ENCODE assay signal across 9 cellular contexts in genomic region chr6:166253277-166254229, GRCh38. TPM values are rescaled to one million over a fixed set of nuclear protein-coding genes. Genes with fewer than 3 reads are reported as not detected.
DNase-seq lines count a peak whose midpoint lies in the region; ATAC-seq and TF ChIP-seq lines count a peak whose summit lies in the region.
"Had no signal": no experiment of that assay in that cellular context is flagged by ENCODE, and none has a peak within 500 bp of the region (broad histone marks: within the 10 kb centered on the region; RNA-seq: fewer than 3 reads in every experiment).

No MANE protein-coding gene starts in this region.

- peaks cover 48% of the 10 kb centered on the region for H3K27me3 ChIP-seq in A673 (replicated peaks; ENCODE audit: insufficient read depth, low read depth, low read length, poor library complexity)
- H3K27me3 ChIP-seq in H9 (ENCODE audit: insufficient read depth, low read length) = peaks cover 19% of the 10 kb centered on the region; the same call in 1 of the 2 replicates
- peaks cover 0 to 60% (median 27%) of the 10 kb centered on the region in 9 donors for H3K27me3 ChIP-seq in heart left ventricle
- peaks cover 20 to 36% (median 23%) of the 10 kb centered on the region in 3 donors for H3K27me3 ChIP-seq in gastrocnemius medialis

- H2AFZ ChIP-seq in H9 (ENCODE audit: low read length) = no peak overlapping the region

- no TSS peak for BruUV-seq in A673 (replicated peaks; lab: Mats Ljungman, UMichigan)

- H4K8ac ChIP-seq in H9 (replicated peaks; ENCODE audit: insufficient read length, low read depth, low read length) = no peak overlapping the region

- no peak for TF ChIP-seq POLR2A in heart left ventricle (IDR thresholded peaks at IDR 0.05)
- no peak for TF ChIP-seq POLR2A in gastrocnemius medialis (IDR thresholded peaks at IDR 0.05)

- H3K56ac ChIP-seq in H9 (ENCODE audit: insufficient read length, low read depth, low read length) = no peak overlapping the region

- H3K23me2 ChIP-seq in H9 (ENCODE audit: insufficient read length, low read depth, low read length, poor library complexity, severe bottlenecking) = peaks cover 5% of the 10 kb centered on the region

- H3K9me3 ChIP-seq in A673 (ENCODE audit: low read depth, low read length, poor library complexity, severe bottlenecking) (no peaks in the 10 kb centered on the region), H9 (ENCODE audit: control insufficient read depth, low read depth, low read length) (no peaks in the 10 kb centered on the region), heart left ventricle (no peaks in the 10 kb centered on the region), gastrocnemius medialis (no peaks in the 10 kb centered on the region)

- H3K23ac ChIP-seq in H9 (ENCODE audit: insufficient read length, low read depth, low read length) = no peak overlapping the region

- H4K5ac ChIP-seq in H9 (ENCODE audit: insufficient read length, low read depth, low read length) = no peak overlapping the region

- H2BK20ac ChIP-seq in H9 (ENCODE audit: low read depth, low read length, poor library complexity, severe bottlenecking) = no peak overlapping the region

- ATAC-seq in heart left ventricle (peak in 3 of 4 donors; percentile 45 to 79 (median 57)), gastrocnemius medialis (no peak), HG02798 (IDR thresholded peaks at IDR 0.05; ENCODE audit: poor library complexity, unreplicated experiment) (no peak)

- H3K4me2 ChIP-seq in H9 (ENCODE audit: insufficient read depth, insufficient read length, low read length) = peak overlapping the region; percentile 62

- no peak overlapping the region for H4K91ac ChIP-seq in H9 (ENCODE audit: insufficient read length, low read depth, low read length)

- no peaks in the 10 kb centered on the region; a peak in 2 of 4 replicates for H3K4me1 Mint-ChIP-seq in H9
- H3K4me1 Mint-ChIP-seq in activated CD4-positive, alpha-beta memory T cell treated with anti-CD3 and anti-CD28 coated beads, Interleukin-2, amount 10 ng/mL, durations not matched to agents 7 days and 5 days = peaks cover 27% of the 10 kb centered on the region

- H3K27ac ChIP-seq in A673 (ENCODE audit: low read depth, low read length, poor library complexity, severe bottlenecking) (no peak overlapping the region), H9 (ENCODE audit: insufficient read length, low read depth, low read length) (no peak overlapping the region), heart left ventricle (peak overlapping the region in 1 of 12 donors; percentile 9), gastrocnemius medialis (no peak overlapping the region)

- no peaks in the 10 kb centered on the region for H3K9me3 Mint-ChIP-seq in H9
- no peaks in the 10 kb centered on the region for H3K9me3 Mint-ChIP-seq in activated CD4-positive, alpha-beta memory T cell treated with anti-CD3 and anti-CD28 coated beads, Interleukin-2, amount 10 ng/mL, durations not matched to agents 7 days and 5 days

- H3K36me3 ChIP-seq in A673 (ENCODE audit: insufficient read depth, low read length, poor library complexity, severe bottlenecking) (no peaks in the 10 kb centered on the region), heart left ventricle (no peaks in the 10 kb centered on the region), gastrocnemius medialis (no peaks in the 10 kb centered on the region)

- CTCF ChIA-PET in A673 (lab: Charles Lee) = interaction anchor here (0.5 kb wide), 1 partner anchor 17 kb away, joined by 3 read pairs; no protein-coding TSS in a partner anchor
- CTCF ChIA-PET in activated CD4-positive, alpha-beta memory T cell treated with anti-CD3 and anti-CD28 coated beads, Interleukin-2, amount 10 ng/mL, durations not matched to agents 7 days and 5 days (lab: Charles Lee) = interaction anchor here (0.7 to 1.5 kb wide), 7 partner anchors 9 to 147 kb away, joined by 3 to 12 read pairs (median 4); no protein-coding TSS in a partner anchor

- intact Hi-C loops in A673 (cut with micrococcal nuclease; ENCODE audit: unreplicated experiment) (no loop called here), heart left ventricle (cut with DNase I) (no loop called here), gastrocnemius medialis (cut with DNase I; ENCODE audit: low total_unique reads) (no loop called here)

- no peaks in the 10 kb centered on the region for H3K4me1 ChIP-seq in A673 (ENCODE audit: insufficient read depth, low read length, poor library complexity, severe bottlenecking)
- no peaks in the 10 kb centered on the region for H3K4me1 ChIP-seq in H9 (ENCODE audit: insufficient read depth, low read length)
- H3K4me1 ChIP-seq in heart left ventricle = peaks cover 0 to 26% (median 4%) of the 10 kb centered on the region in 12 donors
- peaks cover 0 to 8% of the 10 kb centered on the region in 2 donors for H3K4me1 ChIP-seq in gastrocnemius medialis

- H3K79me1 ChIP-seq in H9 (ENCODE audit: insufficient read depth, low read depth, low read length, poor library complexity, severe bottlenecking) = no peaks in the 10 kb centered on the region

- H3K79me2 ChIP-seq in H9 (ENCODE audit: insufficient read depth, low read length) = no peaks in the 10 kb centered on the region

- H3K18ac ChIP-seq in H9 (ENCODE audit: insufficient read length, low read depth, low read length) = no peak overlapping the region

- H3K4me3 ChIP-seq in A673 (ENCODE audit: low read depth, low read length, poor library complexity, severe bottlenecking) (peak overlapping the region; percentile 40), heart left ventricle (peak overlapping the region; percentile 2 to 62 (median 40)), gastrocnemius medialis (peak overlapping the region; percentile 28 to 55 (median 43))

- H2BK12ac ChIP-seq in H9 (ENCODE audit: insufficient read length, low read depth, low read length) = no peak overlapping the region

- POLR2A ChIA-PET in A673 (lab: Charles Lee; ENCODE audit: low non-redundant PET) = no interaction called here
- POLR2A ChIA-PET in activated CD4-positive, alpha-beta memory T cell treated with anti-CD3 and anti-CD28 coated beads, Interleukin-2, amount 10 ng/mL, durations not matched to agents 7 days and 5 days (lab: Charles Lee) = interaction anchor here (0.7 to 1.8 kb wide), 3 partner anchors 9 to 381 kb away, joined by 3 to 5 read pairs (median 4); no protein-coding TSS in a partner anchor

- no peak overlapping the region for H3T11ph ChIP-seq in H9 (ENCODE audit: low read length)

- no peak overlapping the region for H3K27ac Mint-ChIP-seq in H9
- no peak overlapping the region for H3K27ac Mint-ChIP-seq in activated CD4-positive, alpha-beta memory T cell treated with anti-CD3 and anti-CD28 coated beads, Interleukin-2, amount 10 ng/mL, durations not matched to agents 7 days and 5 days

- no peak overlapping the region for H2BK120ac ChIP-seq in H9 (ENCODE audit: low read depth, low read length, poor library complexity, severe bottlenecking)

- no peak overlapping the region for H3K4ac ChIP-seq in H9 (ENCODE audit: low read depth, low read length)

- no peak overlapping the region for H2BK15ac ChIP-seq in H9 (ENCODE audit: low read depth, low read length)

- no peak overlapping the region for H2AK5ac ChIP-seq in H9 (ENCODE audit: insufficient read length, low read length)

- no peak overlapping the region for H2BK5ac ChIP-seq in H9 (ENCODE audit: insufficient read length, low read length)

- no peaks in the 10 kb centered on the region for H4K20me1 ChIP-seq in H9 (ENCODE audit: control insufficient read depth, insufficient read depth, insufficient read length)

- H3K9ac ChIP-seq in H9 (ENCODE audit: extremely low read depth, insufficient read length, low read length) = no peak overlapping the region

- peak; percentile 31 for DNase-seq in A673 (ENCODE audit: low spot score)
- DNase-seq in H9 = peak; percentile 46
- peak; percentile 31 for DNase-seq in activated CD4-positive, alpha-beta memory T cell treated with anti-CD3 and anti-CD28 coated beads, Interleukin-2, amount 10 ng/mL, durations not matched to agents 7 days and 5 days
- peak in 1 of 5 donors; percentile 54 for DNase-seq in heart left ventricle
- no peak for DNase-seq in gastrocnemius medialis
- no peak for DNase-seq in COLO829 (ENCODE audit: low spot score)
- no peak for DNase-seq in NK-92 treated with Interleukin-12 subunit alpha and Interleukin-12 subunit beta, amount 100 ng/mL, for 24 hours (lab: John Stamatoyannopoulos, UW)

- H3K14ac ChIP-seq in H9 (ENCODE audit: insufficient read depth, low read length) = no peak overlapping the region

- TF ChIP-seq CTCF in A673 (conservative IDR thresholded peaks at IDR 0.05; ENCODE audit: low read depth, low read length) = no peak
- no peak for TF ChIP-seq CTCF in H9 (conservative IDR thresholded peaks at IDR 0.05)
- TF ChIP-seq CTCF in heart left ventricle (IDR thresholded peaks at IDR 0.05) = no peak
- TF ChIP-seq CTCF in gastrocnemius medialis (IDR thresholded peaks at IDR 0.05 in 4 of 5, conservative IDR thresholded peaks at IDR 0.05 in 1 of 5) = no peak

- H3K27me3 Mint-ChIP-seq in H9 (ENCODE audit: low read depth) = peaks cover 84% of the 10 kb centered on the region
- H3K27me3 Mint-ChIP-seq in activated CD4-positive, alpha-beta memory T cell treated with anti-CD3 and anti-CD28 coated beads, Interleukin-2, amount 10 ng/mL, durations not matched to agents 7 days and 5 days = peaks cover 57% of the 10 kb centered on the region

- no peaks in the 10 kb centered on the region for H3K36me3 Mint-ChIP-seq in H9 (ENCODE audit: insufficient read depth in 1 of 3, low read depth in 3 of 3)
- peaks cover 4% of the 10 kb centered on the region for H3K36me3 Mint-ChIP-seq in activated CD4-positive, alpha-beta memory T cell treated with anti-CD3 and anti-CD28 coated beads, Interleukin-2, amount 10 ng/mL, durations not matched to agents 7 days and 5 days (ENCODE audit: low read depth)

- H3K4me3 Mint-ChIP-seq in H9 = peak overlapping the region; percentile 44 to 80
- peak overlapping the region; percentile 65 for H3K4me3 Mint-ChIP-seq in activated CD4-positive, alpha-beta memory T cell treated with anti-CD3 and anti-CD28 coated beads, Interleukin-2, amount 10 ng/mL, durations not matched to agents 7 days and 5 days

- WGBS in H9 (ENCODE audit: extremely low coverage, insufficient read length, low lambda C conversion rate) = no CpG with 5 or more reads among the region's 67 CpGs
- WGBS in heart left ventricle, 4 donors = 3 to 4% (median 4%) methylated on average over 55 to 67 of the region's 67 CpGs

- in situ Hi-C loops in gastrocnemius medialis (cut with MboI; ENCODE audit: low sequenced_read_pairs in 4 of 4) = no loop called here

RNA-seq across cellular contexts. Expression of gene PRR18, which starts 54.6 kb away (rescaled TPM):
- total RNA-seq in A673 (2021) (0.17 and 0.50 TPM in 2 replicates), H9 (2021) (0.11 TPM in 1 of 2 replicates, not detected in the other), heart left ventricle (under 1 TPM in 5 of 9 donors, not detected in 4; 0.07 to 0.12 (median 0.10) TPM), gastrocnemius medialis (not detected)
- total RNA-seq in activated CD4-positive, alpha-beta memory T cell treated with anti-CD3 and anti-CD28 coated beads, Interleukin-2, amount 10 ng/mL, durations not matched to agents 7 days and 5 days = not detected
- under 1 TPM in 1 of 2 donors, not detected in 1; 0.08 TPM for polyA plus RNA-seq in heart left ventricle
- total RNA-seq: pulmonary artery endothelial cell had no signal

Comparison
In these comparisons a context has a peak if more than half of its experiments do, and no peak if none do; other contexts are left out.
1. DNase-seq: peak in A673 (single experiment), H9 (single experiment) and activated CD4-positive, alpha-beta memory T cell treated with anti-CD3 and anti-CD28 coated beads, Interleukin-2, amount 10 ng/mL, durations not matched to agents 7 days and 5 days (single experiment); none in gastrocnemius medialis (0 of 2), COLO829 (single experiment) and NK-92 treated with Interleukin-12 subunit alpha and Interleukin-12 subunit beta, amount 100 ng/mL, for 24 hours (single experiment).
2. ATAC-seq: peak in heart left ventricle (3 of 4); none in gastrocnemius medialis (0 of 2) and HG02798 (single experiment).
3. Peak in every context shown above with its lines, with median percentiles within 50 percentile points of each other: H3K4me3 ChIP-seq.